In genomic region chr2:23564618-23564967, GRCh38 we compare ENCODE assay signal across 9 cellular contexts.
A peak's percentile ranks its signal among the peaks of the same experiment; 100 is the strongest.
DNase-seq lines count a peak whose midpoint lies in the region; ATAC-seq and TF ChIP-seq lines count a peak whose summit lies in the region.
"Had no signal": no experiment of that assay in that cellular context is flagged by ENCODE, and none has a peak within 500 bp of the region (broad histone marks: within the 10 kb centered on the region; RNA-seq: fewer than 3 reads in every experiment).

No MANE protein-coding gene starts in this region.

- H3K27me3 Mint-ChIP-seq in CD8-positive, alpha-beta memory T cell = peaks cover 0 to 1% of the 10 kb centered on the region in 2 donors

- POLR2A ChIA-PET in CD8-positive, alpha-beta memory T cell (lab: Charles Lee) = no interaction called here

- in situ Hi-C loops in gastrocnemius medialis (cut with MboI; ENCODE audit: low sequenced_read_pairs in 4 of 4) = no loop called here

- H3K36me3 ChIP-seq in body of pancreas (replicated peaks in 1 of 2; ENCODE audit: insufficient read depth in 1 of 2, low read depth in 2 of 2) = no peaks in the 10 kb centered on the region
- no peaks in the 10 kb centered on the region for H3K36me3 ChIP-seq in iPS-20b (ENCODE audit: insufficient read depth, low read depth, low read length)
- H3K36me3 ChIP-seq in gastrocnemius medialis = no peaks in the 10 kb centered on the region
- no peaks in the 10 kb centered on the region for H3K36me3 ChIP-seq in hepatocyte (replicated peaks; ENCODE audit: insufficient read depth, low read depth)
- H3K36me3 ChIP-seq in CD8-positive, alpha-beta memory T cell (ENCODE audit: insufficient read depth, low read length) = no peaks in the 10 kb centered on the region
- H3K36me3 ChIP-seq: BE2C had no signal

- H3K4me3 ChIP-seq in body of pancreas = no peak overlapping the region
- no peak overlapping the region for H3K4me3 ChIP-seq in iPS-20b (ENCODE audit: low read length)
- peak overlapping the region in 1 of 4 donors; percentile 11 for H3K4me3 ChIP-seq in gastrocnemius medialis
- no peak overlapping the region for H3K4me3 ChIP-seq in hepatocyte
- no peak overlapping the region for H3K4me3 ChIP-seq in CD8-positive, alpha-beta memory T cell (ENCODE audit: low read length)

- no peaks in the 10 kb centered on the region for H3K9me3 Mint-ChIP-seq in CD8-positive, alpha-beta memory T cell

- intact Hi-C loops in body of pancreas (cut with DNase I) (no loop called here), gastrocnemius medialis (cut with DNase I; ENCODE audit: low total_unique reads) (loop anchor here (1.0 to 10.0 kb wide), 4 partner anchors 20 to 180 kb away; partner anchors contain the start of gene KLHL29)

- no peak overlapping the region for H3K27ac Mint-ChIP-seq in CD8-positive, alpha-beta memory T cell

- no peaks in the 10 kb centered on the region for H3K9me2 ChIP-seq in hepatocyte (replicated peaks; ENCODE audit: insufficient read depth)

- WGBS in body of pancreas, 2 donors = 63 to 72% methylated on average over 1 to 7 of the region's 7 CpGs
- 89% methylated on average over 7 of the region's 7 CpGs for WGBS in hepatocyte (ENCODE audit: low lambda C conversion rate, missing lambda C conversion rate)

- H2AFZ ChIP-seq in hepatocyte = no peak overlapping the region

- H3K36me3 Mint-ChIP-seq in CD8-positive, alpha-beta memory T cell = no peaks in the 10 kb centered on the region

- H3K9ac ChIP-seq in iPS-20b (ENCODE audit: low read depth, low read length) = peak overlapping the region; percentile 42; the same call in 1 of the 2 replicates

- no peak for TF ChIP-seq POLR2A in body of pancreas (IDR thresholded peaks at IDR 0.05)
- TF ChIP-seq POLR2A in gastrocnemius medialis (IDR thresholded peaks at IDR 0.05) = peak in 1 of 2 donors; percentile 33

- H3K79me2 ChIP-seq in hepatocyte = no peaks in the 10 kb centered on the region

- CTCF ChIA-PET in CD8-positive, alpha-beta memory T cell (lab: Charles Lee) = no interaction called here

- no peaks in the 10 kb centered on the region for H3K9me3 ChIP-seq in body of pancreas
- H3K9me3 ChIP-seq in iPS-20b (ENCODE audit: insufficient read depth, low read depth, low read length) = no peaks in the 10 kb centered on the region
- H3K9me3 ChIP-seq in gastrocnemius medialis = no peaks in the 10 kb centered on the region
- no peaks in the 10 kb centered on the region for H3K9me3 ChIP-seq in hepatocyte (ENCODE audit: low read depth)
- no peaks in the 10 kb centered on the region for H3K9me3 ChIP-seq in CD8-positive, alpha-beta memory T cell (ENCODE audit: low read length)
- H3K9me3 ChIP-seq: BE2C had no signal

- no peak overlapping the region for H3K4me3 Mint-ChIP-seq in CD8-positive, alpha-beta memory T cell

- TF ChIP-seq CTCF in body of pancreas (IDR thresholded peaks at IDR 0.05) = no peak
- no peak for TF ChIP-seq CTCF in gastrocnemius medialis (IDR thresholded peaks at IDR 0.05 in 4 of 5, conservative IDR thresholded peaks at IDR 0.05 in 1 of 5)
- TF ChIP-seq CTCF in hepatocyte (IDR thresholded peaks at IDR 0.05; ENCODE audit: poor library complexity) = no peak

- H3K4me1 ChIP-seq in body of pancreas = peaks cover 24% of the 10 kb centered on the region
- peaks cover 6% of the 10 kb centered on the region; the same call in 1 of the 2 replicates for H3K4me1 ChIP-seq in iPS-20b (ENCODE audit: insufficient read depth, low read length)
- H3K4me1 ChIP-seq in gastrocnemius medialis = peaks cover 48 to 69% of the 10 kb centered on the region in 2 donors
- peaks cover 17% of the 10 kb centered on the region for H3K4me1 ChIP-seq in hepatocyte (ENCODE audit: insufficient read depth)
- no peaks in the 10 kb centered on the region for H3K4me1 ChIP-seq in CD8-positive, alpha-beta memory T cell (ENCODE audit: insufficient read depth, low read length)

- ATAC-seq in body of pancreas (peak; percentile 10), gastrocnemius medialis (peak; percentile 54 to 58)

- peak; percentile 67 for DNase-seq in ELF-1 (ENCODE audit: low read depth, low spot score)
- DNase-seq in body of pancreas = peak in 1 of 4 donors; percentile 57
- DNase-seq in gastrocnemius medialis = peak in 1 of 2 donors; percentile 76
- DNase-seq in hepatocyte (ENCODE audit: low spot score) = no peak
- no peak for DNase-seq in D341Med (ENCODE audit: low spot score)
- DNase-seq in NAMALWA (ENCODE audit: low spot score) = no peak
- no peak for DNase-seq in CD8-positive, alpha-beta memory T cell
- DNase-seq: BE2C had no signal

- no peak overlapping the region for H3K4me2 ChIP-seq in hepatocyte

- H4K20me1 ChIP-seq in hepatocyte (ENCODE audit: insufficient read depth, poor library complexity, severe bottlenecking) = no peaks in the 10 kb centered on the region

- no peaks in the 10 kb centered on the region for H3K4me1 Mint-ChIP-seq in CD8-positive, alpha-beta memory T cell

- H3K27ac ChIP-seq in body of pancreas (peak overlapping the region; percentile 26 to 83 (median 72)), iPS-20b (ENCODE audit: low read length) (no peak overlapping the region), gastrocnemius medialis (peak overlapping the region; percentile 85 to 93 (median 89)), hepatocyte (no peak overlapping the region)
- no peak overlapping the region for H3K27ac ChIP-seq in CD8-positive, alpha-beta memory T cell (ENCODE audit: low read depth, low read length)

- H3K27me3 ChIP-seq in body of pancreas = no peaks in the 10 kb centered on the region
- H3K27me3 ChIP-seq in iPS-20b (ENCODE audit: insufficient read depth, low read length) = no peaks in the 10 kb centered on the region
- no peaks in the 10 kb centered on the region for H3K27me3 ChIP-seq in gastrocnemius medialis
- no peaks in the 10 kb centered on the region for H3K27me3 ChIP-seq in hepatocyte
- no peaks in the 10 kb centered on the region for H3K27me3 ChIP-seq in CD8-positive, alpha-beta memory T cell (ENCODE audit: insufficient read depth, low read length, poor library complexity, severe bottlenecking)
- H3K27me3 ChIP-seq: BE2C had no signal

Comparison
In these comparisons a context has a peak if more than half of its experiments do, and no peak if none do; other contexts are left out.
1. H3K27ac ChIP-seq: peak in body of pancreas (4 of 4) and gastrocnemius medialis (4 of 4); none in iPS-20b (single experiment), hepatocyte (single experiment) and CD8-positive, alpha-beta memory T cell (single experiment).